11 cellular contexts compared by ENCODE assay signal in the genomic region with DNA sequence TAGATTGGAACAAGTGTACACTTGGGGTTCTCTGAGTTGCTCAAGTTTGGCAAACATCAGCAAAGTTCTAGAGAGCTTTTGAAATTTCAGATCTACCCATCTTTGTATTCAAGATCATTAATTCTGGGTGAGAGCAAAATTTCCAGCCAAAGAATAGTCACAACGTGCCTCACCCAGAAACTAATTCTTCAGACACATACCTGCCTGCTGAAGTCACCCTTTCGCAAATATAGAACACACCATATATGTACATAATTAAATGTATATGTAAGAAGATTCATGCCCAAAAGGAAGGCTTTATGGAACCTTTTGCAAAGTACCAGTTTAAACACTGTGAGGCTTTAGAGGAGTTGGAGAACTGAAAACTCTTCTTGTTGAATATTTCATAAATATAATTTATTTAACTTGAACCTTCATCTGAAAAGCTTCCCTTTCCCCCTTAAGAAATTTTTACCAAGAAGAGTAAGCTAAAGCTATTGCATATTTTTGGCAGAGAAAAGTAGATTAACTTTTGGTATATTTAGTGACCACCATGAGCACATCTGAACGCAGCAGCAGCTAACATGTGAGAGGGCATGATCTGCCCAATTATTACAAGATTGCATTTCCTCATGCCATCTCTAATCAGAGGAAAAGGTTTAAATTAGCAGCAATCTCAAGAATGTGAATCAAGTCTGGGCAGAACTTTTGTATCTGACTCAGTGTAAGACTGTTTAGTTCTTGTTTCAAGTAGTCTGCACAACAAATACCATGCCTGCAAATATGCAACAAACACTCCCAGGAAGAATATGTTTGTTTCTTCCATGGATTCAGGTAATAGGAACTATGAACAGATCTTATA. TPM values are rescaled to one million over a fixed set of nuclear protein-coding genes. Genes with fewer than 3 reads are reported as not detected.
DNase-seq lines count a peak whose midpoint lies in the region; ATAC-seq and TF ChIP-seq lines count a peak whose summit lies in the region.
"Had no signal": no experiment of that assay in that cellular context is flagged by ENCODE, and none has a peak within 500 bp of the region (broad histone marks: within the 10 kb centered on the region; RNA-seq: fewer than 3 reads in every experiment).

No MANE protein-coding gene starts in this region.

- no peak overlapping the region for H4K5ac ChIP-seq in IMR-90 (ENCODE audit: low read depth, low read length)

- no CpG with 5 or more reads among the region's 3 CpGs for WGBS in IMR-90 (ENCODE audit: extremely low coverage in 2 of 2, insufficient read length in 1 of 2), 2 experiments
- WGBS in hepatocyte (ENCODE audit: low lambda C conversion rate, missing lambda C conversion rate) = 54% methylated on average over 3 of the region's 3 CpGs
- 55 to 66% methylated on average over 3 of the region's 3 CpGs for WGBS in transverse colon (ENCODE audit: low coverage in 1 of 2), 2 donors

- no peak overlapping the region for H2BK20ac ChIP-seq in IMR-90 (ENCODE audit: low read depth, low read length)

- POLR2A ChIA-PET in IMR-90 (lab: Charles Lee; ENCODE audit: unreplicated experiment) = interaction anchor here (0.7 to 1.2 kb wide), 3 partner anchors 122 to 760 kb away, joined by 3 to 5 read pairs (median 4); no protein-coding TSS in a partner anchor

- in situ Hi-C loops in IMR-90 (cut with MboI; ENCODE audit: low sequenced_read_pairs) (no loop called here), transverse colon (cut with MboI; ENCODE audit: low pct_ligation_motif_present in 1 of 4, low pct_unique_long_range_greater_than_20kb in 1 of 4, low sequenced_read_pairs in 3 of 4) (loop anchor here in 3 of 4 donors (25.0 kb wide), 3 partner anchors 292 to 892 kb away; partner anchors contain the start of gene MMADHC (in 1 of the 3))

- dilution Hi-C loops in IMR-90 (cut with HindIII; ENCODE audit: low sequenced_read_pairs, unreplicated experiment) = no loop called here

- TF ChIP-seq CTCF in IMR-90 (conservative IDR thresholded peaks at IDR 0.05; ENCODE audit: low read depth, low read length) = no peak
- TF ChIP-seq CTCF in brain (conservative IDR thresholded peaks at IDR 0.05) = no peak
- no peak for TF ChIP-seq CTCF in hepatocyte (IDR thresholded peaks at IDR 0.05; ENCODE audit: poor library complexity)
- no peak for TF ChIP-seq CTCF in transverse colon (IDR thresholded peaks at IDR 0.05)
- TF ChIP-seq CTCF in natural killer cell (IDR thresholded peaks at IDR 0.05) = no peak

- TF ChIP-seq EP300 in transverse colon (IDR thresholded peaks at IDR 0.05; ENCODE audit: low read depth) = no peak

- H3K4me3 Mint-ChIP-seq in brain (peak overlapping the region; percentile 51 to 98 (median 80)), natural killer cell (no peak overlapping the region)
- H3K4me3 Mint-ChIP-seq: activated naive CD8-positive, alpha-beta T cell treated with anti-CD3 and anti-CD28 coated beads for 36 hours had no signal

- TF ChIP-seq RAD21 in IMR-90 (IDR thresholded peaks at IDR 0.05; ENCODE audit: low read length) = no peak

- H3K36me3 Mint-ChIP-seq in brain (peaks cover 78% of the 10 kb centered on the region), natural killer cell (no peaks in the 10 kb centered on the region)
- H3K36me3 Mint-ChIP-seq: activated naive CD8-positive, alpha-beta T cell treated with anti-CD3 and anti-CD28 coated beads for 36 hours had no signal

- peaks cover 0 to 10% of the 10 kb centered on the region in 2 experiments; a peak in 2 of 4 replicates for H3K79me1 ChIP-seq in IMR-90 (ENCODE audit: low read depth in 1 of 2, low read length in 2 of 2)

- H3K4me2 ChIP-seq in IMR-90 (ENCODE audit: low read depth, low read length) (peak overlapping the region; percentile 79), hepatocyte (peak overlapping the region; percentile 88)

- 0 out of 2 replicates have a peak overlapping the region, but pooled peaks have one; percentile 33 for H3K56ac ChIP-seq in IMR-90 (ENCODE audit: extremely low read depth, insufficient read depth, low read length)

- no TSS peak for BruUV-seq in IMR-90 (replicated peaks; lab: Mats Ljungman, UMichigan)

- H3K27me3 ChIP-seq in IMR-90 (ENCODE audit: control insufficient read depth, insufficient read depth, low read length) = no peaks in the 10 kb centered on the region
- no peaks in the 10 kb centered on the region for H3K27me3 ChIP-seq in hepatocyte
- no peaks in the 10 kb centered on the region for H3K27me3 ChIP-seq in transverse colon
- H3K27me3 ChIP-seq: tibial nerve had no signal

- H3K27ac Mint-ChIP-seq in brain (peak overlapping the region in 4 of 5 experiments; percentile 24 to 88 (median 52)), natural killer cell (no peak overlapping the region)
- H3K27ac Mint-ChIP-seq: activated naive CD8-positive, alpha-beta T cell treated with anti-CD3 and anti-CD28 coated beads for 36 hours had no signal

- H2AK5ac ChIP-seq in IMR-90 (ENCODE audit: low read depth, low read length) = no peak overlapping the region

- H3K27ac ChIP-seq in IMR-90 (ENCODE audit: insufficient read depth, low read length) (peak overlapping the region; percentile 62; the same call in 1 of the 2 replicates), hepatocyte (peak overlapping the region; percentile 94), transverse colon (peak overlapping the region; percentile 87 to 93 (median 88))

- H3K27me3 Mint-ChIP-seq in brain = no peaks in the 10 kb centered on the region
- H3K27me3 Mint-ChIP-seq in natural killer cell (ENCODE audit: low read depth in 2 of 2) = peaks cover 0 to 3% of the 10 kb centered on the region in 2 donors

- no peak overlapping the region for H2BK15ac ChIP-seq in IMR-90 (ENCODE audit: low read depth, low read length)

- H3K4me1 ChIP-seq in IMR-90 (ENCODE audit: control insufficient read depth, insufficient read depth, low read length) = peaks cover 6% of the 10 kb centered on the region; the same call in 1 of the 2 replicates
- peaks cover 97% of the 10 kb centered on the region for H3K4me1 ChIP-seq in hepatocyte (ENCODE audit: insufficient read depth)
- peaks cover 41 to 100% (median 76%) of the 10 kb centered on the region in 4 donors for H3K4me1 ChIP-seq in transverse colon

- H3K9me3 ChIP-seq in IMR-90 (ENCODE audit: control insufficient read depth, insufficient read depth, low read length) (no peaks in the 10 kb centered on the region), hepatocyte (ENCODE audit: low read depth) (no peaks in the 10 kb centered on the region), transverse colon (no peaks in the 10 kb centered on the region)
- H3K9me3 ChIP-seq: tibial nerve had no signal

- ATAC-seq in IMR-90 (ENCODE audit: low read depth) (0 out of 2 replicates have a peak, but pooled peaks have one; percentile 2), GM18519 (IDR thresholded peaks at IDR 0.05; ENCODE audit: low FRiP score, unreplicated experiment) (no peak), natural killer cell (no peak)

- DNase-seq in IMR-90 (peak; percentile 60), hepatocyte (ENCODE audit: low spot score) (no peak), transverse colon (no peak), natural killer cell (no peak), DMS114 treated with DMSO at 0.1 percent for 48 hours (lab: John Stamatoyannopoulos, UW; ENCODE audit: unreplicated experiment) (no peak), NOMO-1 treated with dmso at 0.1 percent for 144 hours (lab: John Stamatoyannopoulos, UW; ENCODE audit: unreplicated experiment) (no peak)
- DNase-seq: activated CD4-positive, alpha-beta T cell treated with anti-CD3 and anti-CD28 coated beads, Interleukin-2, amount 50 U/mL, for 48 hours; activated naive CD8-positive, alpha-beta T cell treated with anti-CD3 and anti-CD28 coated beads for 36 hours had no signal

- H3K79me2 ChIP-seq in hepatocyte = peaks cover 100% of the 10 kb centered on the region

- no peak overlapping the region for H2AK9ac ChIP-seq in IMR-90 (replicated peaks; ENCODE audit: low read depth, low read length, poor library complexity)

- peak; percentile 44; the same call in 1 of the 2 replicates for TF ChIP-seq POLR2A in IMR-90 (IDR thresholded peaks at IDR 0.05; ENCODE audit: low read depth, low read length)
- no peak for TF ChIP-seq POLR2A in transverse colon (IDR thresholded peaks at IDR 0.05)

- H3K18ac ChIP-seq in IMR-90 (ENCODE audit: low read depth, low read length) = peak overlapping the region; percentile 25; the same call in 1 of the 2 replicates

- intact Hi-C loops in IMR-90 (cut with micrococcal nuclease) = no loop called here
- intact Hi-C loops in transverse colon (cut with DNase I; ENCODE audit: low total_unique reads) = no loop called here
- intact Hi-C loops in natural killer cell (cut with micrococcal nuclease) = no loop called here

- H3K4me3 ChIP-seq in IMR-90 (ENCODE audit: insufficient read depth, low read depth, low read length) (peak overlapping the region; percentile 33; the same call in 1 of the 2 replicates), hepatocyte (peak overlapping the region; percentile 0), transverse colon (peak overlapping the region in 1 of 4 donors; percentile 14)
- H3K4me3 ChIP-seq: tibial nerve had no signal

- H3K4ac ChIP-seq in IMR-90 (ENCODE audit: low read depth, low read length) = peak overlapping the region; percentile 2; the same call in 1 of the 2 replicates

- H3K9ac ChIP-seq in IMR-90 (ENCODE audit: low read depth, low read length) = peak overlapping the region; percentile 50; the same call in 1 of the 2 replicates

- 0 out of 2 replicates have a peak, but pooled peaks cover 5% of the 10 kb centered on the region for H3K9me1 ChIP-seq in IMR-90 (ENCODE audit: insufficient read depth, low read length)

- H3K4me1 Mint-ChIP-seq in brain (peaks cover 98% of the 10 kb centered on the region), natural killer cell (no peaks in the 10 kb centered on the region)
- H3K4me1 Mint-ChIP-seq: activated naive CD8-positive, alpha-beta T cell treated with anti-CD3 and anti-CD28 coated beads for 36 hours had no signal

- peak overlapping the region; percentile 36; the same call in 1 of the 2 replicates for H2BK120ac ChIP-seq in IMR-90 (ENCODE audit: low read depth, low read length)

- peak overlapping the region in 1 of 2 experiments; percentile 46; a peak in 1 of 4 replicates for H4K8ac ChIP-seq in IMR-90 (ENCODE audit: low read depth in 2 of 2, low read length in 2 of 2)

- H3K9me3 Mint-ChIP-seq in brain = no peaks in the 10 kb centered on the region
- peaks cover 2% of the 10 kb centered on the region in 2 donors for H3K9me3 Mint-ChIP-seq in natural killer cell
- H3K9me3 Mint-ChIP-seq: activated naive CD8-positive, alpha-beta T cell treated with anti-CD3 and anti-CD28 coated beads for 36 hours had no signal

- H4K91ac ChIP-seq in IMR-90 (ENCODE audit: insufficient read depth, low read depth, low read length) = peak overlapping the region; percentile 45; the same call in 1 of the 2 replicates

- CTCF ChIA-PET in IMR-90 (lab: Yijun Ruan, JAX) = no interaction called here

- H2AFZ ChIP-seq in IMR-90 (replicated peaks; ENCODE audit: low read length, poor library complexity) (no peak overlapping the region), hepatocyte (no peak overlapping the region)

- no peaks in the 10 kb centered on the region for H3K9me2 ChIP-seq in hepatocyte (replicated peaks; ENCODE audit: insufficient read depth)

- peak overlapping the region; percentile 11; the same call in 1 of the 2 replicates for H3K14ac ChIP-seq in IMR-90 (replicated peaks; ENCODE audit: low read depth, low read length)

- peak overlapping the region; percentile 90 for H2BK5ac ChIP-seq in IMR-90 (ENCODE audit: low read depth, low read length, poor library complexity, severe bottlenecking)

- H4K20me1 ChIP-seq in IMR-90 (ENCODE audit: insufficient read depth, low read length) = peaks cover 98% of the 10 kb centered on the region
- H4K20me1 ChIP-seq in hepatocyte (ENCODE audit: insufficient read depth, poor library complexity, severe bottlenecking) = peaks cover 86% of the 10 kb centered on the region

- peak overlapping the region; percentile 37; the same call in 1 of the 2 replicates for H3K23ac ChIP-seq in IMR-90 (ENCODE audit: low read depth, low read length)

- H3K36me3 ChIP-seq in IMR-90 (ENCODE audit: control insufficient read depth, insufficient read depth, low read length) (peaks cover 46% of the 10 kb centered on the region), hepatocyte (replicated peaks; ENCODE audit: insufficient read depth, low read depth) (no peaks in the 10 kb centered on the region), transverse colon (peaks cover 0 to 3% (median 0%) of the 10 kb centered on the region in 4 donors)
- H3K36me3 ChIP-seq: tibial nerve had no signal

RNA-seq across cellular contexts. Expression of gene RND3, which starts 8.2 kb away (rescaled TPM):
- 331 and 449 TPM in 2 replicates for total RNA-seq in IMR-90 (2012; rRNA removed)
- polyA plus RNA-seq in IMR-90 (2012; rRNA removed) = 111 and 136 TPM in 2 replicates
- 23.5 and 27.4 TPM in 2 replicates for polyA plus RNA-seq in IMR-90 (2012; cell fraction: cytosol; rRNA removed)
- polyA plus RNA-seq in IMR-90 (2012; cell fraction: nucleus; rRNA removed; ENCODE audit: low replicate concordance) = 14.3 and 120 TPM in 2 replicates
- 1.5 TPM for polyA plus RNA-seq in brain (ENCODE audit: insufficient read depth, low read depth, low replicate concordance)
- 133 and 135 TPM in 2 replicates for total RNA-seq in hepatocyte
- polyA plus RNA-seq in hepatocyte = 110 and 118 TPM in 2 replicates
- total RNA-seq in transverse colon = 10 to 100 TPM; 16.5 to 54.6 (median 46.1) TPM
- total RNA-seq in natural killer cell = not detected
- total RNA-seq: activated naive CD8-positive, alpha-beta T cell treated with anti-CD3 and anti-CD28 coated beads for 36 hours had no signal

Comparison
In these comparisons a context has a peak if more than half of its experiments do, and no peak if none do; other contexts are left out.
1. H3K27ac Mint-ChIP-seq: peak in brain (4 of 5); none in natural killer cell (0 of 2).
2. RNA of gene RND3, which starts 8.2 kb away (total RNA-seq): 331 to 449 TPM in IMR-90, 133 to 135 TPM in hepatocyte and 16.5 to 54.6 TPM in transverse colon; not detected in natural killer cell; every median in the first group is over 10 times any median in the second.
3. Peak in every context shown above with its lines, with median percentiles within 50 percentile points of each other: H3K27ac ChIP-seq.